Comparison of ENCODE assay signal across 9 cellular contexts in genomic region chr1:203278087-203278884, GRCh38. TPM values are rescaled to one million over a fixed set of nuclear protein-coding genes. Genes with fewer than 3 reads are reported as not detected.
DNase-seq lines count a peak whose midpoint lies in the region; ATAC-seq and TF ChIP-seq lines count a peak whose summit lies in the region.
"Had no signal": no experiment of that assay in that cellular context is flagged by ENCODE, and none has a peak within 500 bp of the region (broad histone marks: within the 10 kb centered on the region; RNA-seq: fewer than 3 reads in every experiment).

No MANE protein-coding gene starts in this region.

- H3K4me1 ChIP-seq in SJSA1 (replicated peaks) (peaks cover 15% of the 10 kb centered on the region), mesendoderm (ENCODE audit: control insufficient read depth, low read depth, low read length) (peaks cover 2% of the 10 kb centered on the region), thoracic aorta (ENCODE audit: control insufficient read depth in 1 of 2, low read depth in 2 of 2) (peaks cover 34 to 58% of the 10 kb centered on the region in 2 donors)

- H3K27ac ChIP-seq in SJSA1, result no peak overlapping the region
- H3K27ac ChIP-seq in mesendoderm (ENCODE audit: low read depth, low read length), result no peak overlapping the region
- peak overlapping the region; percentile 80 to 93 for H3K27ac ChIP-seq in thoracic aorta

- H3K4me3 ChIP-seq in H7 (ENCODE audit: insufficient read depth, low read depth, low read length) (no peak overlapping the region), SJSA1 (0 out of 2 replicates have a peak overlapping the region, but pooled peaks have one; percentile 3), mesendoderm (ENCODE audit: low read length) (no peak overlapping the region), thoracic aorta (peak overlapping the region; percentile 42)

- DNase-seq in AG08395 (ENCODE audit: low spot score) (peak; percentile 86), H7 (peak; percentile 74), SJSA1 (ENCODE audit: low read depth in 1 of 2, low spot score in 2 of 2) (peak in 1 of 2 experiments; percentile 56), mesendoderm (peak; percentile 73), thoracic aorta (ENCODE audit: low spot score) (peak; percentile 90)
- DNase-seq in effector CD4-positive, alpha-beta T cell, result peak; percentile 26

- no peak overlapping the region for H2BK120ac ChIP-seq in mesendoderm (ENCODE audit: low read depth, low read length)

- H3K23ac ChIP-seq in mesendoderm (ENCODE audit: low read length), result no peak overlapping the region

- peak; percentile 62 for ATAC-seq in thoracic aorta (ENCODE audit: insufficient number of reproducible peaks, low FRiP score, low read depth)
- ATAC-seq in GM19467 (IDR thresholded peaks at IDR 0.05; ENCODE audit: unreplicated experiment), result no peak
- no peak for ATAC-seq in GM18870 (IDR thresholded peaks at IDR 0.05; ENCODE audit: unreplicated experiment)

- no peak overlapping the region for H4K5ac ChIP-seq in mesendoderm (ENCODE audit: low read length)

- H3K9ac ChIP-seq in mesendoderm (ENCODE audit: low read length), result no peak overlapping the region

- H2BK5ac ChIP-seq in mesendoderm (ENCODE audit: low read length), result no peak overlapping the region

- H3K36me3 ChIP-seq in H7 (replicated peaks; ENCODE audit: control insufficient read depth, insufficient read depth, low read length) (no peaks in the 10 kb centered on the region), SJSA1 (no peaks in the 10 kb centered on the region), mesendoderm (ENCODE audit: control insufficient read depth, insufficient read depth, low read length) (no peaks in the 10 kb centered on the region), thoracic aorta (no peaks in the 10 kb centered on the region)

- H3K79me2 ChIP-seq in mesendoderm (ENCODE audit: control insufficient read depth, insufficient read depth, low read length), result no peaks in the 10 kb centered on the region

- no peak overlapping the region for H2AK5ac ChIP-seq in mesendoderm (ENCODE audit: low read length)

- no peak overlapping the region for H3K18ac ChIP-seq in mesendoderm (ENCODE audit: low read length)

- no peaks in the 10 kb centered on the region for H3K79me1 ChIP-seq in mesendoderm (ENCODE audit: low read length)

- H3K4ac ChIP-seq in mesendoderm (ENCODE audit: low read depth, low read length), result no peak overlapping the region

- no peak overlapping the region for H4K8ac ChIP-seq in mesendoderm (ENCODE audit: low read depth, low read length)

- H2BK15ac ChIP-seq in mesendoderm (replicated peaks; ENCODE audit: low read depth), result no peak overlapping the region

- no CpG with 5 or more reads among the region's 13 CpGs for WGBS in mesendoderm (ENCODE audit: extremely low coverage, insufficient coverage, low lambda C conversion rate)

- TF ChIP-seq CTCF in thoracic aorta (IDR thresholded peaks at IDR 0.05), result no peak

- H3K56ac ChIP-seq in mesendoderm (ENCODE audit: low read length), result peak overlapping the region; percentile 54

- H3K9me3 ChIP-seq in SJSA1 (replicated peaks) (no peaks in the 10 kb centered on the region), thoracic aorta (no peaks in the 10 kb centered on the region)

- H3K27me3 ChIP-seq in H7 (ENCODE audit: control insufficient read depth, insufficient read depth, low read length), result peaks cover 15% of the 10 kb centered on the region
- H3K27me3 ChIP-seq in SJSA1 (replicated peaks), result no peaks in the 10 kb centered on the region
- no peaks in the 10 kb centered on the region for H3K27me3 ChIP-seq in mesendoderm (ENCODE audit: insufficient read depth, low read length, poor library complexity)
- H3K27me3 ChIP-seq in thoracic aorta (replicated peaks; ENCODE audit: insufficient read depth), result no peaks in the 10 kb centered on the region

- peak overlapping the region; percentile 12 for H3K4me2 ChIP-seq in mesendoderm (ENCODE audit: low read length)

RNA-seq across cellular contexts. Expression of gene BTG2, which starts 27.0 kb away (rescaled TPM):
- total RNA-seq in H7 (2014; rRNA removed; shearing (Covaris generic)), result 7.2 and 8.7 TPM in 2 replicates
- total RNA-seq in SJSA1 (2014; rRNA removed; shearing (Covaris generic)), result 4.0 and 6.6 TPM in 2 replicates
- polyA plus RNA-seq in mesendoderm (2013, experiment 1 of 2), result 4.1 TPM
- polyA plus RNA-seq in mesendoderm (2013, experiment 2 of 2), result 3.9 TPM
- total RNA-seq in thoracic aorta, result 100 to 1,000 TPM; 119 to 164 TPM

RNA-seq across cellular contexts. Expression of gene CHIT1, which starts 48.8 kb away (rescaled TPM):
- total RNA-seq in H7 (2014; rRNA removed; shearing (Covaris generic)), result not detected in 2 replicates
- total RNA-seq in SJSA1 (2014; rRNA removed; shearing (Covaris generic)), result not detected in 2 replicates
- not detected for polyA plus RNA-seq in mesendoderm (2013, experiment 1 of 2)
- not detected for polyA plus RNA-seq in mesendoderm (2013, experiment 2 of 2)
- total RNA-seq in thoracic aorta, result under 1 TPM; 0.14 to 0.41 TPM
- total RNA-seq: glomerular endothelial cell had no signal

Comparison
In these comparisons a context has a peak if more than half of its experiments do, and no peak if none do; other contexts are left out.
1. H3K4me3 ChIP-seq: peak in SJSA1 (single experiment) and thoracic aorta (single experiment); none in H7 (single experiment) and mesendoderm (single experiment).
2. H3K27ac ChIP-seq: peak in thoracic aorta (2 of 2); none in SJSA1 (single experiment) and mesendoderm (single experiment).
3. RNA of gene BTG2, which starts 27.0 kb away (total RNA-seq): 119 to 164 TPM in thoracic aorta; 7.2 to 8.7 TPM in H7 and 4.0 to 6.6 TPM in SJSA1; every median in the first group is over 10 times any median in the second.